In genomic region chr5:168092786-168093185, GRCh38 we compare ENCODE assay signal across 13 cellular contexts.
DNase-seq lines count a peak whose midpoint lies in the region; ATAC-seq and TF ChIP-seq lines count a peak whose summit lies in the region.
"Had no signal": no experiment of that assay in that cellular context is flagged by ENCODE, and none has a peak within 500 bp of the region (broad histone marks: within the 10 kb centered on the region; RNA-seq: fewer than 3 reads in every experiment).

No MANE protein-coding gene starts in this region.

- peak; percentile 9 for ATAC-seq in Right ventricle myocardium inferior
- ATAC-seq in activated CD8-positive, alpha-beta T cell treated with anti-CD3 and anti-CD28 coated beads for 36 hours: no peak
- ATAC-seq in GM21529 (IDR thresholded peaks at IDR 0.05; ENCODE audit: unreplicated experiment): no peak
- ATAC-seq: CD8-positive, alpha-beta T cell had no signal

- H3K4me3 Mint-ChIP-seq in nephron: no peak overlapping the region
- no peak overlapping the region for H3K4me3 Mint-ChIP-seq in activated CD8-positive, alpha-beta T cell treated with anti-CD3 and anti-CD28 coated beads for 36 hours
- H3K4me3 Mint-ChIP-seq: B cell; CD8-positive, alpha-beta T cell had no signal

- peak overlapping the region; percentile 41 to 76 (median 69) for H3K27ac Mint-ChIP-seq in nephron
- no peak overlapping the region for H3K27ac Mint-ChIP-seq in activated CD8-positive, alpha-beta T cell treated with anti-CD3 and anti-CD28 coated beads for 36 hours
- H3K27ac Mint-ChIP-seq: B cell; CD8-positive, alpha-beta T cell had no signal

- H3K27me3 Mint-ChIP-seq in nephron (ENCODE audit: low read depth): no peaks in the 10 kb centered on the region
- no peaks in the 10 kb centered on the region for H3K27me3 Mint-ChIP-seq in activated CD8-positive, alpha-beta T cell treated with anti-CD3 and anti-CD28 coated beads for 36 hours
- H3K27me3 Mint-ChIP-seq: B cell had no signal

- H3K4me1 ChIP-seq in left ventricle myocardium inferior (peaks cover 14% of the 10 kb centered on the region), uterus (no peaks in the 10 kb centered on the region)
- H3K4me1 ChIP-seq: BLaER1 treated with 17β-estradiol and CSF1 and Interleukin-3, amounts not matched to agents 10 nM and 100 nM; HAP-1 had no signal

- CTCF ChIA-PET in activated CD8-positive, alpha-beta T cell treated with anti-CD3 and anti-CD28 coated beads for 36 hours (lab: Charles Lee): interaction anchor here (1.7 kb wide), 1 partner anchor 18 kb away, joined by 4 read pairs; no protein-coding TSS in a partner anchor

- H3K4me1 Mint-ChIP-seq in nephron: peaks cover 9% of the 10 kb centered on the region
- no peaks in the 10 kb centered on the region for H3K4me1 Mint-ChIP-seq in activated CD8-positive, alpha-beta T cell treated with anti-CD3 and anti-CD28 coated beads for 36 hours (ENCODE audit: low read depth)
- H3K4me1 Mint-ChIP-seq: B cell had no signal

- no peaks in the 10 kb centered on the region for H3K9me3 Mint-ChIP-seq in nephron
- no peaks in the 10 kb centered on the region for H3K9me3 Mint-ChIP-seq in activated CD8-positive, alpha-beta T cell treated with anti-CD3 and anti-CD28 coated beads for 36 hours
- H3K9me3 Mint-ChIP-seq: CD8-positive, alpha-beta T cell had no signal

- POLR2A ChIA-PET in activated CD8-positive, alpha-beta T cell treated with anti-CD3 and anti-CD28 coated beads for 36 hours (lab: Charles Lee): no interaction called here

- H3K36me3 Mint-ChIP-seq in nephron (ENCODE audit: low read depth): peaks cover 4% of the 10 kb centered on the region
- no peaks in the 10 kb centered on the region for H3K36me3 Mint-ChIP-seq in activated CD8-positive, alpha-beta T cell treated with anti-CD3 and anti-CD28 coated beads for 36 hours (ENCODE audit: low read depth)
- H3K36me3 Mint-ChIP-seq: CD8-positive, alpha-beta T cell had no signal

- peaks cover 35% of the 10 kb centered on the region for H3K36me3 ChIP-seq in left ventricle myocardium inferior
- H3K36me3 ChIP-seq in uterus: no peaks in the 10 kb centered on the region
- H3K36me3 ChIP-seq: HAP-1 had no signal

- no peak overlapping the region for H3K4me3 ChIP-seq in left ventricle myocardium inferior
- H3K4me3 ChIP-seq in uterus: no peak overlapping the region
- H3K4me3 ChIP-seq: BLaER1 treated with 17β-estradiol and CSF1 and Interleukin-3, amounts not matched to agents 10 nM and 100 nM; GM23248; HAP-1 had no signal

- intact Hi-C loops in Right ventricle myocardium inferior (cut with DNase I) (no loop called here), cardiac septum (cut with DNase I) (no loop called here), left ventricle myocardium inferior (cut with micrococcal nuclease) (no loop called here), uterus (cut with DNase I; ENCODE audit: low total_unique reads) (no loop called here)
- intact Hi-C loops in activated CD8-positive, alpha-beta T cell treated with anti-CD3 and anti-CD28 coated beads for 36 hours (cut with micrococcal nuclease): no loop called here

- H3K9me3 ChIP-seq in left ventricle myocardium inferior (replicated peaks) (no peaks in the 10 kb centered on the region), uterus (no peaks in the 10 kb centered on the region)
- H3K9me3 ChIP-seq: BLaER1 treated with 17β-estradiol and CSF1 and Interleukin-3, amounts not matched to agents 10 nM and 100 nM; HAP-1 had no signal

- H3K27me3 ChIP-seq in left ventricle myocardium inferior (ENCODE audit: low read depth) (no peaks in the 10 kb centered on the region), uterus (no peaks in the 10 kb centered on the region)
- H3K27me3 ChIP-seq: BLaER1 treated with 17β-estradiol and CSF1 and Interleukin-3, amounts not matched to agents 10 nM and 100 nM had no signal

- H3K27ac ChIP-seq in left ventricle myocardium inferior (replicated peaks) (peak overlapping the region; percentile 9), uterus (peak overlapping the region; percentile 10 to 34)
- H3K27ac ChIP-seq: BLaER1 treated with 17β-estradiol and CSF1 and Interleukin-3, amounts not matched to agents 10 nM and 100 nM had no signal

- TF ChIP-seq CTCF in left ventricle myocardium inferior (IDR thresholded peaks at IDR 0.05; ENCODE audit: borderline replicate concordance) (no peak), nephron (IDR thresholded peaks at IDR 0.05; ENCODE audit: unreplicated experiment in 3 of 3) (no peak), uterus (IDR thresholded peaks at IDR 0.05) (no peak)
- TF ChIP-seq CTCF in activated CD8-positive, alpha-beta T cell treated with anti-CD3 and anti-CD28 coated beads for 36 hours (IDR thresholded peaks at IDR 0.05): no peak

- TF ChIP-seq POLR2A in uterus (IDR thresholded peaks at IDR 0.05): no peak

- no peak for DNase-seq in Right ventricle myocardium inferior (ENCODE audit: missing footprints)
- no peak for DNase-seq in cardiac septum (ENCODE audit: low spot score)
- no peak for DNase-seq in left ventricle myocardium inferior
- DNase-seq in uterus: no peak
- no peak for DNase-seq in activated CD8-positive, alpha-beta T cell treated with anti-CD3 and anti-CD28 coated beads for 36 hours
- DNase-seq: Calu3; CD8-positive, alpha-beta T cell; GM23248 had no signal
